Comparison of ENCODE assay signal across 1 cellular context in the genomic region with DNA sequence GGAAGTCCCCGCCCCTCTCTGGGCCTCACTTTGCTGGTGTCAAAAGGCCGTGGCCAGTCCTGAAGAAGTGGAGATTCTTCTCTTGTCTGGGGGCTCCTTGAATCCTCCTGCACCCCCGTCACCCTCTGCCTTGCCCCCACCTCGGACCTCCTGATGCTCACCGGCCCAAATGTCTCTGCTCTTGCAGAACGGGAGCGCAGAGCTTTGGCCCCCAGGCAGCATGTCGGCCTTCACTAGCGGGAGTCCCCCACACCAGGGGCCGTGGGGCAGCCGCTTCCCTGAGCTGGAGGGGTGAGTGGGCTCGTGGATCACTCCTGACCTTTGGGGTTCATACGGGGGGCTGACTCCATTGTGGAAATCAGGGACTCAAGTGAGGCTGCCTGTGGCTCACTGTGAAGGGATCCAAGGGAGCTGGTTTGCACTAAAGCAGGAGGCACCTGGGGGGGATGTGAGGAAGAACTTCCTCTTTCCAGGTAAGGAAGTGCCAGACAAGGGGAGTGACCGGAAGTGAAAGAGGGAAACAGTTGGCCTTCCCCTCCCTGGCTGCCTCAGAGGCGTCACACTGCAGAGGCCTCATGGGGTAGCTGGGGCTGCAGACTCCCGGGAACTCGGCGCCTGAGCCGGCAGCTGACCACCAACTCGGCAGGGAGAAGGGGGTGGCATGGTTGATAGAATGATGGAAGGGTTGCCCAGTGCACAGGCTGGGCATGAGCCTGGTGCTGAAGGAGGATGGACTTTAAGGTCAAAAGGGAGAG.
TF ChIP-seq lines count a peak whose summit lies in the region.

No MANE protein-coding gene starts in this region.

TF ChIP-seq in HepG2, 621 proteins besides CTCF, POLR2A, EP300 and RAD21:
- TF ChIP-seq HDAC6 (IDR thresholded peaks at IDR 0.05; ENCODE audit: low read depth, low read length), result no peak
- TF ChIP-seq, protein P1, sequence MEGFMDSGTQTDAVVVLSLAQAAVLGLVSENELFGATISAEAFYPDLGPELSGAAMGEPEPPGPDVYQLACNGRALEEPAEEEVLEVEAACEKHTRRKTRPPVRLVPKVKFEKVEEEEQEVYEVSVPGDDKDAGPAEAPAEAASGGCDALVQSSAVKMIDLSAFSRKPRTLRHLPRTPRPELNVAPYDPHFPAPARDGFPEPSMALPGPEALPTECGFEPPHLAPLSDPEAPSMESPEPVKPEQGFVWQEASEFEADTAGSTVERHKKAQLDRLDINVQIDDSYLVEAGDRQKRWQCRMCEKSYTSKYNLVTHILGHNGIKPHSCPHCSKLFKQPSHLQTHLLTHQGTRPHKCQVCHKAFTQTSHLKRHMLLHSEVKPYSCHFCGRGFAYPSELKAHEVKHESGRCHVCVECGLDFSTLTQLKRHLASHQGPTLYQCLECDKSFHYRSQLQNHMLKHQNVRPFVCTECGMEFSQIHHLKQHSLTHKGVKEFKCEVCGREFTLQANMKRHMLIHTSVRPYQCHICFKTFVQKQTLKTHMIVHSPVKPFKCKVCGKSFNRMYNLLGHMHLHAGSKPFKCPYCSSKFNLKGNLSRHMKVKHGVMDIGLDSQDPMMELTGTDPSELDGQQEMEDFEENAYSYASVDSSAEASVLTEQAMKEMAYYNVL (CRISPR knock-in tag; IDR thresholded peaks at IDR 0.05; ENCODE audit: borderline replicate concordance), result no peak
- no peak for TF ChIP-seq FOXM1 (CRISPR knock-in tag; IDR thresholded peaks at IDR 0.05)
- TF ChIP-seq FOXC1 (CRISPR knock-in tag; IDR thresholded peaks at IDR 0.05; ENCODE audit: borderline replicate concordance), result no peak
- no peak for TF ChIP-seq ZNF629 (CRISPR knock-in tag; conservative IDR thresholded peaks at IDR 0.05)
- no peak for TF ChIP-seq TCF7 (IDR thresholded peaks at IDR 0.05; ENCODE audit: low read depth)
- no peak for TF ChIP-seq NFIC (IDR thresholded peaks at IDR 0.05; ENCODE audit: low read length)
- no peak for TF ChIP-seq PHF20 (CRISPR knock-in tag; IDR thresholded peaks at IDR 0.05)
- TF ChIP-seq GPN1 (CRISPR knock-in tag; IDR thresholded peaks at IDR 0.05; ENCODE audit: borderline replicate concordance), result no peak
- no peak for TF ChIP-seq ISX (CRISPR knock-in tag; conservative IDR thresholded peaks at IDR 0.05)
- TF ChIP-seq, protein P2, sequence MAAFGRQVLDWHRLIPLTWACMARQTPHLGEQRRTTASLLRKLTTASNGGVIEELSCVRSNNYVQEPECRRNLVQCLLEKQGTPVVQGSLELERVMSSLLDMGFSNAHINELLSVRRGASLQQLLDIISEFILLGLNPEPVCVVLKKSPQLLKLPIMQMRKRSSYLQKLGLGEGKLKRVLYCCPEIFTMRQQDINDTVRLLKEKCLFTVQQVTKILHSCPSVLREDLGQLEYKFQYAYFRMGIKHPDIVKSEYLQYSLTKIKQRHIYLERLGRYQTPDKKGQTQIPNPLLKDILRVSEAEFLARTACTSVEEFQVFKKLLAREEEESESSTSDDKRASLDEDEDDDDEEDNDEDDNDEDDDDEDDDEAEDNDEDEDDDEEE (CRISPR knock-in tag; IDR thresholded peaks at IDR 0.05), result no peak
- no peak for TF ChIP-seq ZSCAN9 (CRISPR knock-in tag; IDR thresholded peaks at IDR 0.05; ENCODE audit: borderline replicate concordance)
- TF ChIP-seq RFXANK (CRISPR knock-in tag; IDR thresholded peaks at IDR 0.05), result no peak
